In the genomic region with DNA sequence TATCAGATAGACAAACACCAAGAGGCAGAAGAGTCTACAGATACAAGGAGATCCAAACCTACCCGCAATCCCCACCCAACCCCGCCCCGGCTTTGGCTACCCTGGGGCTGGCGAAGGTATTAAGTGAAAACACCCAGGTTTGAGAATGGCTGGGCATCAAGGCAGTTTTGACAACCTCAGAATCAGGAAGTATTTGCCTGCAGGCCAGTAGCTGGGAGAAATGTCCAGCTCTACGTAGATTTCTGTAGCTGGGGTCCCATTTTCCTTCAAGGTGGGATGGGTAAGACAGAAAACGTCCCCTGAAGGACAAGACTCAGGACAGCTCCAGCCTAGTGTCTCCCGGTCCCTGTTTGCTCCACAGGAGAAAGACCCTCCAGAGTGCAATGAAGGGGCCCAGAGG, we compare ENCODE assay signal across 3 cellular contexts.
"Had no signal": no experiment of that assay in that cellular context is flagged by ENCODE, and none has a peak within 500 bp of the region (broad histone marks: within the 10 kb centered on the region; RNA-seq: fewer than 3 reads in every experiment).

No MANE protein-coding gene starts in this region.

- ATAC-seq: GM12878 had no signal

- DNase-seq: GDM1, GF-D8 had no signal

- H3K4me3 ChIP-seq: GM12878 had no signal
